ENCODE assay signal across 10 cellular contexts in the genomic region with DNA sequence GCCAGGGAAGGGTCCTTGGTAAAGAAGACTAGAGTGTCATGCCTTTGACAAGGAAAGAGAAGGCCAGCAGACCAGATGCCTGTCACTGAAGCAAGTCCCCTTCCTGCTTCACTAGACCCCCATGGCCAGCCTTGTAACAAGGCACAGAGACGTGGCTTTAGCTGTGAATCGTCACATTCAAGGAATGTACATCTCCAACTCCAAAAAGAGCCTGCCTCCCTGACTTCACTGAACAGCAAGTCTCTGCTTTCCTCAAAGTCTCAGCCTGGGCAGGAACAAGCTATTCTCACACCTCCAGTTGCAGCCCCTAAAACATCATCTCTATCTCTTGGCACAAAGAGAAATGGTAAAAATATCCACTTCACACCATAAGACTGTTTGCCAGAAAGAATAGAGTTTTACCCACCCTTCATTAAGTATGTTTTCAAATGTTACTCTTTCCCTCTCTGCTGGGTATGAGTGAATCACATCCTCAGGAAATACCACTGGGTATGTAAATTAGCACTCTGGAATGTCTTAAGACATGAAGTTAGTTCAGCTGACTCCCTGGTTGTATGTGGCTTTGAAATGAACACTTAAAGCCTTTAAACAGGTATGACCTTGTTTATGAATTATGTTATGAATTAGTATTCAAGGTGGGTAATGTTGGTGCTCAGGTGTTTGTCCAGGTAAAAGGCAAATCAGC.
A peak's percentile ranks its signal among the peaks of the same experiment; 100 is the strongest.
DNase-seq lines count a peak whose midpoint lies in the region; ATAC-seq and TF ChIP-seq lines count a peak whose summit lies in the region.
"Had no signal": no experiment of that assay in that cellular context is flagged by ENCODE, and none has a peak within 500 bp of the region (broad histone marks: within the 10 kb centered on the region; RNA-seq: fewer than 3 reads in every experiment).

No MANE protein-coding gene starts in this region.

- DNase-seq in T-helper 1 cell (no peak), fibroblast of the conjunctiva (ENCODE audit: low read depth) (peak; percentile 63), NCI-H524 (lab: John Stamatoyannopoulos, UW) (no peak), DMS114 treated with DMSO at 0.1 percent for 48 hours (lab: John Stamatoyannopoulos, UW; ENCODE audit: unreplicated experiment) (no peak)
- no peak for DNase-seq in stimulated activated effector memory CD8-positive, alpha-beta T cell treated with anti-CD3 and anti-CD28 coated beads, Interleukin-12 subunit alpha, Interleukin-12 subunit beta, amount 100 ng/mL, for 72 hours (ENCODE audit: low spot score in 2 of 2)
- DNase-seq: stimulated activated CD4-positive, alpha-beta T cell treated with anti-CD3 and anti-CD28 coated beads, Interleukin-2, amount 100 ng/mL, for 24 hours had no signal

- peak; percentile 90 for ATAC-seq in SK-N-SH treated with all-trans-retinoic acid at 6 μM for 48 hours
- peak; percentile 50 for ATAC-seq in stimulated activated effector memory CD8-positive, alpha-beta T cell treated with anti-CD3 and anti-CD28 coated beads, Interleukin-12 subunit alpha, Interleukin-12 subunit beta, amount 100 ng/mL, for 72 hours
- no peak for ATAC-seq in HG03442 (IDR thresholded peaks at IDR 0.05; ENCODE audit: unreplicated experiment)

- H3K36me3 Mint-ChIP-seq in T-helper 1 cell treated with Interleukin-12 subunit alpha and Interleukin-12 subunit beta and Interleukin-4 antibody, amounts not matched to agents 30 μg/mL and 1 μg/mL, for 36 hours (ENCODE audit: low read depth) = no peaks in the 10 kb centered on the region
- H3K36me3 Mint-ChIP-seq in stimulated activated effector memory CD8-positive, alpha-beta T cell treated with anti-CD3 and anti-CD28 coated beads, Interleukin-12 subunit alpha, Interleukin-12 subunit beta, amount 100 ng/mL, for 72 hours = no peaks in the 10 kb centered on the region

- no peaks in the 10 kb centered on the region for H3K9me3 Mint-ChIP-seq in T-helper 1 cell treated with Interleukin-12 subunit alpha and Interleukin-12 subunit beta and Interleukin-4 antibody, amounts not matched to agents 30 μg/mL and 1 μg/mL, for 36 hours
- H3K9me3 Mint-ChIP-seq in stimulated activated effector memory CD8-positive, alpha-beta T cell treated with anti-CD3 and anti-CD28 coated beads, Interleukin-12 subunit alpha, Interleukin-12 subunit beta, amount 100 ng/mL, for 72 hours = no peaks in the 10 kb centered on the region

- no peak overlapping the region for H3K4me3 Mint-ChIP-seq in T-helper 1 cell treated with Interleukin-12 subunit alpha and Interleukin-12 subunit beta and Interleukin-4 antibody, amounts not matched to agents 30 μg/mL and 1 μg/mL, for 36 hours
- no peak overlapping the region for H3K4me3 Mint-ChIP-seq in stimulated activated effector memory CD8-positive, alpha-beta T cell treated with anti-CD3 and anti-CD28 coated beads, Interleukin-12 subunit alpha, Interleukin-12 subunit beta, amount 100 ng/mL, for 72 hours
- H3K4me3 Mint-ChIP-seq: B cell had no signal

- peak overlapping the region; percentile 52 for H3K27ac Mint-ChIP-seq in T-helper 1 cell treated with Interleukin-12 subunit alpha and Interleukin-12 subunit beta and Interleukin-4 antibody, amounts not matched to agents 30 μg/mL and 1 μg/mL, for 36 hours
- peak overlapping the region; percentile 75 for H3K27ac Mint-ChIP-seq in stimulated activated effector memory CD8-positive, alpha-beta T cell treated with anti-CD3 and anti-CD28 coated beads, Interleukin-12 subunit alpha, Interleukin-12 subunit beta, amount 100 ng/mL, for 72 hours
- H3K27ac Mint-ChIP-seq: B cell had no signal

- peaks cover 52% of the 10 kb centered on the region for H3K4me1 Mint-ChIP-seq in T-helper 1 cell treated with Interleukin-12 subunit alpha and Interleukin-12 subunit beta and Interleukin-4 antibody, amounts not matched to agents 30 μg/mL and 1 μg/mL, for 36 hours (ENCODE audit: low read depth)
- H3K4me1 Mint-ChIP-seq in stimulated activated effector memory CD8-positive, alpha-beta T cell treated with anti-CD3 and anti-CD28 coated beads, Interleukin-12 subunit alpha, Interleukin-12 subunit beta, amount 100 ng/mL, for 72 hours = peaks cover 37% of the 10 kb centered on the region

- H3K27me3 Mint-ChIP-seq in T-helper 1 cell treated with Interleukin-12 subunit alpha and Interleukin-12 subunit beta and Interleukin-4 antibody, amounts not matched to agents 30 μg/mL and 1 μg/mL, for 36 hours (ENCODE audit: low read depth) = no peaks in the 10 kb centered on the region
- H3K27me3 Mint-ChIP-seq: B cell had no signal

TF ChIP-seq in SK-N-SH treated with all-trans-retinoic acid at 6 μM for 48 hours, 23 proteins besides CTCF, POLR2A, EP300 and RAD21:
- TF ChIP-seq, protein P1, sequence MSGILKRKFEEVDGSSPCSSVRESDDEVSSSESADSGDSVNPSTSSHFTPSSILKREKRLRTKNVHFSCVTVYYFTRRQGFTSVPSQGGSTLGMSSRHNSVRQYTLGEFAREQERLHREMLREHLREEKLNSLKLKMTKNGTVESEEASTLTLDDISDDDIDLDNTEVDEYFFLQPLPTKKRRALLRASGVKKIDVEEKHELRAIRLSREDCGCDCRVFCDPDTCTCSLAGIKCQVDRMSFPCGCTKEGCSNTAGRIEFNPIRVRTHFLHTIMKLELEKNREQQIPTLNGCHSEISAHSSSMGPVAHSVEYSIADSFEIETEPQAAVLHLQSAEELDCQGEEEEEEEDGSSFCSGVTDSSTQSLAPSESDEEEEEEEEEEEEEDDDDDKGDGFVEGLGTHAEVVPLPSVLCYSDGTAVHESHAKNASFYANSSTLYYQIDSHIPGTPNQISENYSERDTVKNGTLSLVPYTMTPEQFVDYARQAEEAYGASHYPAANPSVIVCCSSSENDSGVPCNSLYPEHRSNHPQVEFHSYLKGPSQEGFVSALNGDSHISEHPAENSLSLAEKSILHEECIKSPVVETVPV (CRISPR knock-in tag; IDR thresholded peaks at IDR 0.05) = no peak
- TF ChIP-seq ARNTL (CRISPR knock-in tag; IDR thresholded peaks at IDR 0.05; ENCODE audit: borderline replicate concordance, low read depth) (no peak), BACH2 (CRISPR knock-in tag; IDR thresholded peaks at IDR 0.05; ENCODE audit: borderline replicate concordance) (no peak), ZFP3 (CRISPR knock-in tag; IDR thresholded peaks at IDR 0.05) (no peak), ESRRG (CRISPR knock-in tag; IDR thresholded peaks at IDR 0.05) (no peak), GLIS3 (CRISPR knock-in tag; IDR thresholded peaks at IDR 0.05) (no peak), ZNF8 (CRISPR knock-in tag; IDR thresholded peaks at IDR 0.05) (no peak), OSR1 (CRISPR knock-in tag; IDR thresholded peaks at IDR 0.05) (no peak), TOX (CRISPR knock-in tag; IDR thresholded peaks at IDR 0.05; ENCODE audit: borderline replicate concordance) (no peak), ISL1 (CRISPR knock-in tag; IDR thresholded peaks at IDR 0.05) (no peak), CSDC2 (CRISPR knock-in tag; IDR thresholded peaks at IDR 0.05) (no peak), RARB (CRISPR knock-in tag; IDR thresholded peaks at IDR 0.05) (no peak), ZNF565 (CRISPR knock-in tag; conservative IDR thresholded peaks at IDR 0.05; ENCODE audit: low read depth) (no peak), SNAI2 (CRISPR knock-in tag; IDR thresholded peaks at IDR 0.05) (no peak)
- TF ChIP-seq, protein P2, sequence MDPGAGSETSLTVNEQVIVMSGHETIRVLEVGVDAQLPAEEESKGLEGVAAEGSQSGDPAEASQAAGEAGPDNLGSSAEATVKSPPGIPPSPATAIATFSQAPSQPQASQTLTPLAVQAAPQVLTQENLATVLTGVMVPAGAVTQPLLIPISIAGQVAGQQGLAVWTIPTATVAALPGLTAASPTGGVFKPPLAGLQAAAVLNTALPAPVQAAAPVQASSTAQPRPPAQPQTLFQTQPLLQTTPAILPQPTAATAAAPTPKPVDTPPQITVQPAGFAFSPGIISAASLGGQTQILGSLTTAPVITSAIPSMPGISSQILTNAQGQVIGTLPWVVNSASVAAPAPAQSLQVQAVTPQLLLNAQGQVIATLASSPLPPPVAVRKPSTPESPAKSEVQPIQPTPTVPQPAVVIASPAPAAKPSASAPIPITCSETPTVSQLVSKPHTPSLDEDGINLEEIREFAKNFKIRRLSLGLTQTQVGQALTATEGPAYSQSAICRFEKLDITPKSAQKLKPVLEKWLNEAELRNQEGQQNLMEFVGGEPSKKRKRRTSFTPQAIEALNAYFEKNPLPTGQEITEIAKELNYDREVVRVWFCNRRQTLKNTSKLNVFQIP (CRISPR knock-in tag; IDR thresholded peaks at IDR 0.05; ENCODE audit: borderline replicate concordance, low read depth) = no peak
- TF ChIP-seq, protein P3, sequence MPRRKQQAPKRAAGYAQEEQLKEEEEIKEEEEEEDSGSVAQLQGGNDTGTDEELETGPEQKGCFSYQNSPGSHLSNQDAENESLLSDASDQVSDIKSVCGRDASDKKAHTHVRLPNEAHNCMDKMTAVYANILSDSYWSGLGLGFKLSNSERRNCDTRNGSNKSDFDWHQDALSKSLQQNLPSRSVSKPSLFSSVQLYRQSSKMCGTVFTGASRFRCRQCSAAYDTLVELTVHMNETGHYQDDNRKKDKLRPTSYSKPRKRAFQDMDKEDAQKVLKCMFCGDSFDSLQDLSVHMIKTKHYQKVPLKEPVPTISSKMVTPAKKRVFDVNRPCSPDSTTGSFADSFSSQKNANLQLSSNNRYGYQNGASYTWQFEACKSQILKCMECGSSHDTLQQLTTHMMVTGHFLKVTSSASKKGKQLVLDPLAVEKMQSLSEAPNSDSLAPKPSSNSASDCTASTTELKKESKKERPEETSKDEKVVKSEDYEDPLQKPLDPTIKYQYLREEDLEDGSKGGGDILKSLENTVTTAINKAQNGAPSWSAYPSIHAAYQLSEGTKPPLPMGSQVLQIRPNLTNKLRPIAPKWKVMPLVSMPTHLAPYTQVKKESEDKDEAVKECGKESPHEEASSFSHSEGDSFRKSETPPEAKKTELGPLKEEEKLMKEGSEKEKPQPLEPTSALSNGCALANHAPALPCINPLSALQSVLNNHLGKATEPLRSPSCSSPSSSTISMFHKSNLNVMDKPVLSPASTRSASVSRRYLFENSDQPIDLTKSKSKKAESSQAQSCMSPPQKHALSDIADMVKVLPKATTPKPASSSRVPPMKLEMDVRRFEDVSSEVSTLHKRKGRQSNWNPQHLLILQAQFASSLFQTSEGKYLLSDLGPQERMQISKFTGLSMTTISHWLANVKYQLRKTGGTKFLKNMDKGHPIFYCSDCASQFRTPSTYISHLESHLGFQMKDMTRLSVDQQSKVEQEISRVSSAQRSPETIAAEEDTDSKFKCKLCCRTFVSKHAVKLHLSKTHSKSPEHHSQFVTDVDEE (CRISPR knock-in tag; IDR thresholded peaks at IDR 0.05) = no peak
TF ChIP-seq in SK-N-SH treated with all-trans-retinoic acid at 6 μM for 48 hours: peak in this region for 0.
